Comparison of ENCODE assay signal across 8 cellular contexts in genomic region chr11:22875869-22876473, GRCh38. TPM values are rescaled to one million over a fixed set of nuclear protein-coding genes. Genes with fewer than 3 reads are reported as not detected.
DNase-seq lines count a peak whose midpoint lies in the region; ATAC-seq and TF ChIP-seq lines count a peak whose summit lies in the region.

No MANE protein-coding gene starts in this region.

- H3K36me3 Mint-ChIP-seq in activated T-helper 17 cell treated with anti-CD3 and anti-CD28 coated beads, Interleukin-2, amount 50 U/mL, for 72 hours (ENCODE audit: low read depth): no peaks in the 10 kb centered on the region

- no peak overlapping the region for H3K4me3 Mint-ChIP-seq in activated T-helper 17 cell treated with anti-CD3 and anti-CD28 coated beads, Interleukin-2, amount 50 U/mL, for 72 hours

- H3K27ac Mint-ChIP-seq in activated T-helper 17 cell treated with anti-CD3 and anti-CD28 coated beads, Interleukin-2, amount 50 U/mL, for 72 hours: no peak overlapping the region

- TF ChIP-seq CTCF in GM12873 (IDR thresholded peaks at IDR 0.05; ENCODE audit: insufficient read depth, low read depth, low read length, missing control alignments): peak; percentile 64
- TF ChIP-seq CTCF in HFF-Myc (IDR thresholded peaks at IDR 0.05; ENCODE audit: low read depth, low read length, missing control alignments): peak; percentile 61
- TF ChIP-seq CTCF in MM.1S (IDR thresholded peaks at IDR 0.05; ENCODE audit: low read length): peak; percentile 77
- peak; percentile 98 for TF ChIP-seq CTCF in foreskin keratinocyte (conservative IDR thresholded peaks at IDR 0.05)
- TF ChIP-seq CTCF in parathyroid adenoma (IDR thresholded peaks at IDR 0.05): peak; percentile 56

- H3K27me3 Mint-ChIP-seq in activated T-helper 17 cell treated with anti-CD3 and anti-CD28 coated beads, Interleukin-2, amount 50 U/mL, for 72 hours: no peaks in the 10 kb centered on the region

- H3K4me2 ChIP-seq in MM.1S (ENCODE audit: low read depth, low read length): no peak overlapping the region
- no peak overlapping the region for H3K4me2 ChIP-seq in parathyroid adenoma (ENCODE audit: low read length)

- H3K9me3 ChIP-seq in MM.1S (replicated peaks; ENCODE audit: insufficient read depth, low read length) (no peaks in the 10 kb centered on the region), parathyroid adenoma (ENCODE audit: control insufficient read depth, low read length) (no peaks in the 10 kb centered on the region)

- ATAC-seq in activated T-helper 17 cell treated with anti-CD3 and anti-CD28 coated beads, Interleukin-2, amount 50 U/mL, for 72 hours (replicated peaks): peak; percentile 81
- peak; percentile 92 for ATAC-seq in foreskin keratinocyte

- H2AFZ ChIP-seq in MM.1S (ENCODE audit: low read length) (no peak overlapping the region), parathyroid adenoma (no peak overlapping the region)

- DNase-seq in HFF-Myc (ENCODE audit: extremely low read depth, low read depth) (peak; percentile 72), MM.1S (peak; percentile 87), RPMI8226 (peak; percentile 80), foreskin keratinocyte (peak; percentile 28 to 73), posterior vena cava (ENCODE audit: low spot score) (no peak)

- H3K27me3 ChIP-seq in MM.1S (replicated peaks; ENCODE audit: insufficient read depth, low read length) (no peaks in the 10 kb centered on the region), foreskin keratinocyte (no peaks in the 10 kb centered on the region), parathyroid adenoma (ENCODE audit: control insufficient read depth, insufficient read depth, low read length) (no peaks in the 10 kb centered on the region)

- intact Hi-C loops in posterior vena cava (cut with DNase I): no loop called here

- H3K27ac ChIP-seq in MM.1S (ENCODE audit: low read length) (no peak overlapping the region), foreskin keratinocyte (no peak overlapping the region), parathyroid adenoma (no peak overlapping the region)

- H4K20me1 ChIP-seq in MM.1S (ENCODE audit: insufficient read depth, low read length): no peaks in the 10 kb centered on the region

- no peaks in the 10 kb centered on the region for H3K36me3 ChIP-seq in MM.1S (replicated peaks; ENCODE audit: insufficient read depth, low read length)
- no peaks in the 10 kb centered on the region for H3K36me3 ChIP-seq in parathyroid adenoma (ENCODE audit: control insufficient read depth, insufficient read depth, low read length)

- H3K4me1 ChIP-seq in MM.1S (ENCODE audit: low read length): no peaks in the 10 kb centered on the region
- H3K4me1 ChIP-seq in foreskin keratinocyte: no peaks in the 10 kb centered on the region
- no peaks in the 10 kb centered on the region for H3K4me1 ChIP-seq in parathyroid adenoma

- H3K4me1 Mint-ChIP-seq in activated T-helper 17 cell treated with anti-CD3 and anti-CD28 coated beads, Interleukin-2, amount 50 U/mL, for 72 hours: no peaks in the 10 kb centered on the region

- H3K9ac ChIP-seq in MM.1S (ENCODE audit: low read length): no peak overlapping the region
- H3K9ac ChIP-seq in parathyroid adenoma: no peak overlapping the region

- H3K4me3 ChIP-seq in HFF-Myc (replicated peaks; ENCODE audit: low read depth, low read length) (no peak overlapping the region), MM.1S (ENCODE audit: low read length) (no peak overlapping the region), parathyroid adenoma (ENCODE audit: low read depth, low read length) (no peak overlapping the region)

- H3K79me2 ChIP-seq in MM.1S (ENCODE audit: low read length) (no peaks in the 10 kb centered on the region), parathyroid adenoma (no peaks in the 10 kb centered on the region)

- H3F3A ChIP-seq in MM.1S (ENCODE audit: insufficient read depth, low read length): no peaks in the 10 kb centered on the region

- no peaks in the 10 kb centered on the region for H3K9me2 ChIP-seq in MM.1S (replicated peaks; ENCODE audit: insufficient read depth, low read length)

- no peaks in the 10 kb centered on the region for H3K9me3 Mint-ChIP-seq in activated T-helper 17 cell treated with anti-CD3 and anti-CD28 coated beads, Interleukin-2, amount 50 U/mL, for 72 hours

RNA-seq across cellular contexts. Expression of gene CCDC179, which starts 15.7 kb away (rescaled TPM):
- total RNA-seq in activated T-helper 17 cell treated with anti-CD3 and anti-CD28 coated beads, Interleukin-2, amount 50 U/mL, for 72 hours: not detected
- total RNA-seq in foreskin keratinocyte: not detected in 2 replicates
- not detected in 2 replicates for polyA plus RNA-seq in foreskin keratinocyte
- not detected for total RNA-seq in posterior vena cava

RNA-seq across cellular contexts. Expression of gene SVIP, which starts 46.4 kb away (rescaled TPM):
- 10 to 100 TPM; 42.7 to 42.9 TPM for total RNA-seq in activated T-helper 17 cell treated with anti-CD3 and anti-CD28 coated beads, Interleukin-2, amount 50 U/mL, for 72 hours
- total RNA-seq in foreskin keratinocyte: 4.8 and 6.2 TPM in 2 replicates
- polyA plus RNA-seq in foreskin keratinocyte: 5.4 and 6.6 TPM in 2 replicates
- total RNA-seq in posterior vena cava: 10 to 100 TPM; 12.9 to 13.5 TPM
